ENCODE assay signal across 8 cellular contexts in the genomic region with DNA sequence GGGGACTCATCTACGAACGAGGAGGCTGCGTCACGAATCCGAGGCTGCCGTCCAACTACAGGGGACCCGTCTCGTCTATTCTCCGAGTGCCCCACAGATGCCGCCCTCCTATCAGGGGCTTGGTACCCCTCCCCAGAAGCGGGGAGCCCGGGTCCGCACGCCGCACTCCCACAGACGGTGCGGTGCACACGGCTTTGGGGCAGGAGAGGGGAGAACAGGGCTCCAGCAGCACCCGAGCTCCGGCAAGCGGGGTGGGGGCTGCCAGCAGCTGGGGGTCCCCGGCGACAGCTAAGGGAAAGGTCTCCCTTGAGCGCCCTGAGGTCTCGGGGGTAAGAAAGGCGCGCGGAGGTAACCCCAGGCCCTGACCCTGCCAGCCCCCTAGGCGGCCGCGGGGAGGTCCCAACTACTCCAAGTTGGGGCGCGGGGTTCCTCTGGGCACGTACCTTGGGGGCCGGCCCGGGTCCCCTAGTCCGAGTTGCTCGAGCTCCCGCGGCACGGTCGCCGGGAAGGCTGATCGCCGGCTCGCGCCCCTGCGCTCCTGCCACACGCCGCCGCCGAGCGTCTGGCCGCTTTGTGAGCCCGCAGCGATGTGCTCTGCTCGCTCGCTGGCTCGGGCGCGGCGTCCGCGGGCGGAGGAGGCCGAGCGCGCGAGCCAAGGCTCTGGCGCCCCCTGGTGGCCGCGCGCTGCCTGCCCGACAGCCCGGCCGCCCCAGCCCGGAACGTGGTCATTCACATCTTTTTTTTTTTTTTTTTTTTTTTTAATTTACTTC. TPM values are rescaled to one million over a fixed set of nuclear protein-coding genes. Genes with fewer than 3 reads are reported as not detected.
DNase-seq lines count a peak whose midpoint lies in the region; ATAC-seq, FAIRE-seq and TF ChIP-seq lines count a peak whose summit lies in the region.

SPOCK1 (minus strand) TSS at position 591 of the 770 bp plus-strand sequence.

- H3K18ac ChIP-seq in H1 (ENCODE audit: extremely low read depth, low read length): no peak within 1 kb of the TSS; the same call in none of the 2 replicates

- peak within 1 kb of the TSS; percentile 50 to 93 (median 74) for H3K4me3 ChIP-seq in H1 (ENCODE audit: extremely low read depth in 1 of 4, insufficient read depth in 2 of 4, low read depth in 3 of 4, low read length in 4 of 4)

- FAIRE-seq in H1 (lab: Jason Lieb, UNC): no peak

- peaks cover 0 to 2% of the 10 kb centered on the region in 2 experiments for H4K20me1 ChIP-seq in H1 (replicated peaks in 1 of 2; ENCODE audit: control insufficient read depth in 1 of 2, insufficient read depth in 2 of 2, low read length in 2 of 2)

- peaks cover 27% of the 10 kb centered on the region for H3K27me3 Mint-ChIP-seq in activated CD4-positive, alpha-beta memory T cell treated with anti-CD3 and anti-CD28 coated beads, Interleukin-2, amount 10 ng/mL, durations not matched to agents 7 days and 5 days

- H3K9me3 Mint-ChIP-seq in activated CD4-positive, alpha-beta memory T cell treated with anti-CD3 and anti-CD28 coated beads, Interleukin-2, amount 10 ng/mL, durations not matched to agents 7 days and 5 days: no peaks in the 10 kb centered on the region

- H2BK20ac ChIP-seq in H1 (ENCODE audit: low read length): no peak within 1 kb of the TSS

- H3K23ac ChIP-seq in H1 (ENCODE audit: insufficient read length): no peak within 1 kb of the TSS

- CTCF ChIA-PET in activated CD4-positive, alpha-beta memory T cell treated with anti-CD3 and anti-CD28 coated beads, Interleukin-2, amount 10 ng/mL, durations not matched to agents 7 days and 5 days (lab: Charles Lee): interaction anchor here (0.7 to 6.5 kb wide), 3 partner anchors 154 to 180 kb away, joined by 3 to 46 read pairs (median 5); no protein-coding TSS in a partner anchor
- CTCF ChIA-PET in H1 (lab: Charles Lee; ENCODE audit: partially characterized antibody): interaction anchor here (0.8 to 4.6 kb wide), 10 partner anchors 10 to 696 kb away, joined by 3 to 47 read pairs (median 4); no protein-coding TSS in a partner anchor

- ATAC-seq in GM18519 (IDR thresholded peaks at IDR 0.05; ENCODE audit: low FRiP score, unreplicated experiment) (peak; percentile 85), HG03045 (IDR thresholded peaks at IDR 0.05; ENCODE audit: unreplicated experiment) (peak; percentile 94)

- H3K9me3 ChIP-seq in H1 (ENCODE audit: insufficient read depth in 2 of 2, low read depth in 1 of 2, low read length in 1 of 2): no peaks in the 10 kb centered on the region

- peak; percentile 67 to 82 for TF ChIP-seq RAD21 in H1 (IDR thresholded peaks at IDR 0.05 in 1 of 2, conservative IDR thresholded peaks at IDR 0.05 in 1 of 2; ENCODE audit: low read depth in 2 of 2, low read length in 2 of 2)

- peak; percentile 70 to 85 (median 75) for TF ChIP-seq CTCF in H1 (IDR thresholded peaks at IDR 0.05; ENCODE audit: control extremely low read depth in 1 of 3, insufficient read depth in 1 of 3, low read depth in 1 of 3, low read length in 3 of 3)

- 3% methylated on average over 38 of the region's 78 CpGs; no CpG with 5 or more reads in 1 of the 2 experiments for WGBS in H1 (ENCODE audit: extremely low coverage in 1 of 2, insufficient coverage in 1 of 2, insufficient read length in 1 of 2, insufficient replicate concordance in 2 of 2, low coverage in 1 of 2, low lambda C conversion rate in 2 of 2, missing lambda C conversion rate in 1 of 2), 2 experiments

- no peak within 1 kb of the TSS for H2BK120ac ChIP-seq in H1 (replicated peaks; ENCODE audit: low read depth, low read length)

- no peaks in the 10 kb centered on the region; a peak in 1 of 7 replicates for H3K4me1 ChIP-seq in H1 (replicated peaks in 1 of 4; ENCODE audit: control insufficient read depth in 3 of 4, insufficient read depth in 4 of 4, low read length in 3 of 4)

- H3K4me2 ChIP-seq in H1 (ENCODE audit: insufficient read depth in 1 of 2, low read depth in 2 of 2, low read length in 2 of 2): peak within 1 kb of the TSS; percentile 61 to 90

- POLR2A ChIA-PET in activated CD4-positive, alpha-beta memory T cell treated with anti-CD3 and anti-CD28 coated beads, Interleukin-2, amount 10 ng/mL, durations not matched to agents 7 days and 5 days (lab: Charles Lee): no interaction called here
- POLR2A ChIA-PET in H1 (lab: Charles Lee; ENCODE audit: partially characterized antibody): no interaction called here

- DNase-seq in AG08396 (ENCODE audit: low spot score) (peak; percentile 96), NCI-H345 (lab: John Stamatoyannopoulos, UW) (peak; percentile 90), H1 (ENCODE audit: low read depth in 1 of 2, low spot score in 2 of 2) (peak; percentile 27 to 87), medulla oblongata (ENCODE audit: extremely low spot score) (peak; percentile 85)
- peak; percentile 64 for DNase-seq in activated CD4-positive, alpha-beta memory T cell treated with anti-CD3 and anti-CD28 coated beads, Interleukin-2, amount 10 ng/mL, durations not matched to agents 7 days and 5 days
- DNase-seq in stimulated activated CD8-positive, alpha-beta memory T cell treated with anti-CD3 and anti-CD28 coated beads, Interleukin-12 subunit alpha, Interleukin-12 subunit beta, amount 100 ng/mL, for 4 hours (ENCODE audit: low read depth): peak; percentile 6

- 0 out of 3 replicates have a peak, but pooled peaks of 1 of the 2 experiments have one; percentile 32 for TF ChIP-seq POLR2A in H1 (IDR thresholded peaks at IDR 0.05; ENCODE audit: control extremely low read depth in 1 of 2, low read depth in 2 of 2, low read length in 2 of 2)

- no peak within 1 kb of the TSS for H2BK15ac ChIP-seq in H1 (ENCODE audit: low read length)

- no peak within 1 kb of the TSS for H2AK5ac ChIP-seq in H1 (ENCODE audit: low read depth, low read length)

- H3K56ac ChIP-seq in H1 (replicated peaks; ENCODE audit: insufficient read length, low read depth, low read length): peak within 1 kb of the TSS; percentile 65

- peak within 1 kb of the TSS; percentile 86 for H2AFZ ChIP-seq in H1 (ENCODE audit: low read length)

- H2BK12ac ChIP-seq in H1 (ENCODE audit: low read depth, low read length): no peak within 1 kb of the TSS

- H3K36me3 Mint-ChIP-seq in activated CD4-positive, alpha-beta memory T cell treated with anti-CD3 and anti-CD28 coated beads, Interleukin-2, amount 10 ng/mL, durations not matched to agents 7 days and 5 days (ENCODE audit: low read depth): no peaks in the 10 kb centered on the region

- peaks cover 5% of the 10 kb centered on the region; the same call in 1 of the 2 replicates for H3K23me2 ChIP-seq in H1 (ENCODE audit: low read depth, low read length)

- H3K79me1 ChIP-seq in H1 (ENCODE audit: low read depth, low read length): no peaks in the 10 kb centered on the region

- H3K9ac ChIP-seq in H1 (replicated peaks in 1 of 4; ENCODE audit: extremely low read depth in 1 of 4, low read depth in 3 of 4, low read length in 3 of 4): no peak within 1 kb of the TSS; a peak in 1 of 7 replicates

- H3K27ac Mint-ChIP-seq in activated CD4-positive, alpha-beta memory T cell treated with anti-CD3 and anti-CD28 coated beads, Interleukin-2, amount 10 ng/mL, durations not matched to agents 7 days and 5 days: no peak within 1 kb of the TSS

- H3K36me3 ChIP-seq in H1 (ENCODE audit: control insufficient read depth in 2 of 4, insufficient read depth in 4 of 4, low read length in 3 of 4): no peaks in the 10 kb centered on the region

- H3K4me1 Mint-ChIP-seq in activated CD4-positive, alpha-beta memory T cell treated with anti-CD3 and anti-CD28 coated beads, Interleukin-2, amount 10 ng/mL, durations not matched to agents 7 days and 5 days: no peaks in the 10 kb centered on the region

- no peak within 1 kb of the TSS for H2BK5ac ChIP-seq in H1 (ENCODE audit: low read depth, low read length)

- H3K4ac ChIP-seq in H1 (replicated peaks; ENCODE audit: insufficient read length, low read depth, low read length): no peak within 1 kb of the TSS

- no peak within 1 kb of the TSS for H3K14ac ChIP-seq in H1 (ENCODE audit: insufficient read length)

- H4K8ac ChIP-seq in H1 (ENCODE audit: extremely low read depth, insufficient read depth, low read length): peak within 1 kb of the TSS; percentile 74

- no peak within 1 kb of the TSS for H4K5ac ChIP-seq in H1 (ENCODE audit: insufficient read length, low read depth, low read length)

- no peak for TF ChIP-seq EP300 in H1 (IDR thresholded peaks at IDR 0.05; ENCODE audit: borderline replicate concordance in 1 of 2, low read depth in 2 of 2, low read length in 2 of 2)

- peaks cover 11 to 25% (median 18%) of the 10 kb centered on the region in 4 experiments for H3K27me3 ChIP-seq in H1 (replicated peaks in 1 of 4; ENCODE audit: control insufficient read depth in 3 of 4, extremely low read depth in 1 of 4, insufficient read depth in 3 of 4, low read length in 3 of 4)

- no peak within 1 kb of the TSS for H3K27ac ChIP-seq in H1 (ENCODE audit: low read depth, low read length)

- H3K4me3 Mint-ChIP-seq in activated CD4-positive, alpha-beta memory T cell treated with anti-CD3 and anti-CD28 coated beads, Interleukin-2, amount 10 ng/mL, durations not matched to agents 7 days and 5 days: no peak within 1 kb of the TSS

- no peak within 1 kb of the TSS for H4K91ac ChIP-seq in H1 (replicated peaks; ENCODE audit: insufficient read length, low read length)

- no peaks in the 10 kb centered on the region for H3K79me2 ChIP-seq in H1 (ENCODE audit: control insufficient read depth in 1 of 2, insufficient read depth in 2 of 2, low read length in 2 of 2)

TF ChIP-seq in H1, 55 proteins besides CTCF, POLR2A, EP300 and RAD21 (continues in another document):
- TF ChIP-seq SP2 (IDR thresholded peaks at IDR 0.05; ENCODE audit: low read length) (no peak), CEBPB (IDR thresholded peaks at IDR 0.05; ENCODE audit: low read depth, low read length) (no peak), NANOG (IDR thresholded peaks at IDR 0.05; ENCODE audit: insufficient read depth, low read depth, low read length, poor library complexity, severe bottlenecking) (no peak), POU5F1 (IDR thresholded peaks at IDR 0.05; ENCODE audit: low read depth, low read length) (no peak), TAF1 (IDR thresholded peaks at IDR 0.05; ENCODE audit: low read depth, low read length) (peak; percentile 77), TBP (IDR thresholded peaks at IDR 0.05; ENCODE audit: low read depth, low read length) (peak; percentile 85)

RNA-seq across cellular contexts. Expression of gene SPOCK1, which starts in this region (rescaled TPM):
- total RNA-seq in activated CD4-positive, alpha-beta memory T cell treated with anti-CD3 and anti-CD28 coated beads, Interleukin-2, amount 10 ng/mL, durations not matched to agents 7 days and 5 days: under 1 TPM; 0.73 to 0.86 TPM
- total RNA-seq in H1 (2021; fragmentation: NEBNext Ultra II Directional; extraction: Animal tissue kit (Norgen Biotek cat#: 25700)): 14.0 and 18.1 TPM in 2 replicates
- polyA plus RNA-seq in H1 (2011; rRNA removed): 6.9 and 7.3 TPM in 2 replicates
- 7.1 TPM for polyA plus RNA-seq in H1 (2011; cell fraction: cytosol; rRNA removed)
- 27.7 TPM for polyA plus RNA-seq in H1 (2011; cell fraction: nucleus; rRNA removed)
- 10.6 to 21.1 TPM (median 14.2 TPM) in 4 replicates for polyA plus RNA-seq in H1 (2012, experiment 1 of 2)
- polyA plus RNA-seq in H1 (2012, experiment 2 of 2): 0.85 TPM
- 15.8 TPM for polyA plus RNA-seq in H1 (2013, experiment 1 of 2)
- polyA plus RNA-seq in H1 (2013, experiment 2 of 2): 16.4 TPM
- polyA minus RNA-seq in H1 (2011; rRNA and poly(A)+ RNA removed): 28.4 and 30.8 TPM in 2 replicates
- 13.1 TPM for polyA minus RNA-seq in H1 (2011; cell fraction: cytosol; rRNA and poly(A)+ RNA removed)
- polyA minus RNA-seq in H1 (2011; cell fraction: nucleus; rRNA and poly(A)+ RNA removed): 19.7 TPM

Comparison
In these comparisons a context has a peak if more than half of its experiments do, and no peak if none do; other contexts are left out.
1. Peak in DNase-seq in activated CD4-positive, alpha-beta memory T cell treated with anti-CD3 and anti-CD28 coated beads, Interleukin-2, amount 10 ng/mL, durations not matched to agents 7 days and 5 days; RNA of the gene not detected or under 1 TPM.
2. DNase-seq: peak in every context shown above with its lines; median percentile 96 in AG08396; 90 in NCI-H345; 85 in medulla oblongata; 64 in activated CD4-positive, alpha-beta memory T cell treated with anti-CD3 and anti-CD28 coated beads, Interleukin-2, amount 10 ng/mL, durations not matched to agents 7 days and 5 days; 57 in H1; 6 in stimulated activated CD8-positive, alpha-beta memory T cell treated with anti-CD3 and anti-CD28 coated beads, Interleukin-12 subunit alpha, Interleukin-12 subunit beta, amount 100 ng/mL, for 4 hours.